ENCODE assay signal across 3 cellular contexts in the genomic region with DNA sequence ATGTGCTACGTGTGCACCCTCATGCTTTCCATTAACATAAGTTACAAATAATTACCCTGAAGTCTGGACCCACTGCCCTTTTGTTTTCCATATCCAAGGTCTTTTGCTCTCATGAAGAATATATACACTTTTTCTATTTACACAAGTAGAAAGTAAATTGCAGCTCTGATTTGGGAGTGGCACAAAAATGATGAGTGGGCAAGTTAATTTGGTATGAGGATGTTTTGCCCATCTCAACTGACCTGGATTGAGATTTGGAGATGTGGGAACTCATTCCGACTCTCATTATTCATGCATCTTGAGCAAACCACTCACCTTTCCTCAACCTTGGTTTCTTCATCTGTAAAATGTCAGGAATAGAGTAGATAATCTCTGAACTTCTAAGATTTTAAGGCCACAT.
TF ChIP-seq lines count a peak whose summit lies in the region.

No MANE protein-coding gene starts in this region.

TF ChIP-seq in A549, 52 proteins besides CTCF, POLR2A, EP300 and RAD21:
- TF ChIP-seq TFCP2L1 (CRISPR knock-in tag; IDR thresholded peaks at IDR 0.05) (no peak), HEYL (CRISPR knock-in tag; IDR thresholded peaks at IDR 0.05) (no peak), ZSCAN20 (CRISPR knock-in tag; IDR thresholded peaks at IDR 0.05) (no peak), RARB (CRISPR knock-in tag; IDR thresholded peaks at IDR 0.05) (no peak), ZC3H11A (IDR thresholded peaks at IDR 0.05) (no peak), MAFK (IDR thresholded peaks at IDR 0.05; ENCODE audit: partially characterized antibody) (peak; percentile 88)
- TF ChIP-seq, protein P1, sequence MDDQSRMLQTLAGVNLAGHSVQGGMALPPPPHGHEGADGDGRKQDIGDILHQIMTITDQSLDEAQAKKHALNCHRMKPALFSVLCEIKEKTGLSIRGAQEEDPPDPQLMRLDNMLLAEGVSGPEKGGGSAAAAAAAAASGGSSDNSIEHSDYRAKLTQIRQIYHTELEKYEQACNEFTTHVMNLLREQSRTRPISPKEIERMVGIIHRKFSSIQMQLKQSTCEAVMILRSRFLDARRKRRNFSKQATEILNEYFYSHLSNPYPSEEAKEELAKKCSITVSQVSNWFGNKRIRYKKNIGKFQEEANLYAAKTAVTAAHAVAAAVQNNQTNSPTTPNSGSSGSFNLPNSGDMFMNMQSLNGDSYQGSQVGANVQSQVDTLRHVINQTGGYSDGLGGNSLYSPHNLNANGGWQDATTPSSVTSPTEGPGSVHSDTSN (IDR thresholded peaks at IDR 0.05) = no peak

TF ChIP-seq in IMR-90, 13 proteins besides CTCF, POLR2A, EP300 and RAD21:
- TF ChIP-seq MAFK (IDR thresholded peaks at IDR 0.05; ENCODE audit: low read depth, low read length) = peak; percentile 22; the same call in 1 of the 2 replicates
- TF ChIP-seq RFX5 (IDR thresholded peaks at IDR 0.05; ENCODE audit: low read depth, low read length) = no peak
- TF ChIP-seq SMC3 (IDR thresholded peaks at IDR 0.05; ENCODE audit: low read depth, low read length) = no peak
- TF ChIP-seq, protein P2, sequence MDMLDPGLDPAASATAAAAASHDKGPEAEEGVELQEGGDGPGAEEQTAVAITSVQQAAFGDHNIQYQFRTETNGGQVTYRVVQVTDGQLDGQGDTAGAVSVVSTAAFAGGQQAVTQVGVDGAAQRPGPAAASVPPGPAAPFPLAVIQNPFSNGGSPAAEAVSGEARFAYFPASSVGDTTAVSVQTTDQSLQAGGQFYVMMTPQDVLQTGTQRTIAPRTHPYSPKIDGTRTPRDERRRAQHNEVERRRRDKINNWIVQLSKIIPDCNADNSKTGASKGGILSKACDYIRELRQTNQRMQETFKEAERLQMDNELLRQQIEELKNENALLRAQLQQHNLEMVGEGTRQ (IDR thresholded peaks at IDR 0.05; ENCODE audit: low read depth, low read length) = no peak

TF ChIP-seq in K562, 482 proteins besides CTCF, POLR2A, EP300 and RAD21:
- no peak for TF ChIP-seq ZNF431 (CRISPR knock-in tag; IDR thresholded peaks at IDR 0.05)
- TF ChIP-seq PURB (CRISPR knock-in tag; IDR thresholded peaks at IDR 0.05; ENCODE audit: low read depth) = no peak
- peak; percentile 28; the same call in 1 of the 2 replicates for TF ChIP-seq ZNF316 (IDR thresholded peaks at IDR 0.05)
- TF ChIP-seq, protein P3, sequence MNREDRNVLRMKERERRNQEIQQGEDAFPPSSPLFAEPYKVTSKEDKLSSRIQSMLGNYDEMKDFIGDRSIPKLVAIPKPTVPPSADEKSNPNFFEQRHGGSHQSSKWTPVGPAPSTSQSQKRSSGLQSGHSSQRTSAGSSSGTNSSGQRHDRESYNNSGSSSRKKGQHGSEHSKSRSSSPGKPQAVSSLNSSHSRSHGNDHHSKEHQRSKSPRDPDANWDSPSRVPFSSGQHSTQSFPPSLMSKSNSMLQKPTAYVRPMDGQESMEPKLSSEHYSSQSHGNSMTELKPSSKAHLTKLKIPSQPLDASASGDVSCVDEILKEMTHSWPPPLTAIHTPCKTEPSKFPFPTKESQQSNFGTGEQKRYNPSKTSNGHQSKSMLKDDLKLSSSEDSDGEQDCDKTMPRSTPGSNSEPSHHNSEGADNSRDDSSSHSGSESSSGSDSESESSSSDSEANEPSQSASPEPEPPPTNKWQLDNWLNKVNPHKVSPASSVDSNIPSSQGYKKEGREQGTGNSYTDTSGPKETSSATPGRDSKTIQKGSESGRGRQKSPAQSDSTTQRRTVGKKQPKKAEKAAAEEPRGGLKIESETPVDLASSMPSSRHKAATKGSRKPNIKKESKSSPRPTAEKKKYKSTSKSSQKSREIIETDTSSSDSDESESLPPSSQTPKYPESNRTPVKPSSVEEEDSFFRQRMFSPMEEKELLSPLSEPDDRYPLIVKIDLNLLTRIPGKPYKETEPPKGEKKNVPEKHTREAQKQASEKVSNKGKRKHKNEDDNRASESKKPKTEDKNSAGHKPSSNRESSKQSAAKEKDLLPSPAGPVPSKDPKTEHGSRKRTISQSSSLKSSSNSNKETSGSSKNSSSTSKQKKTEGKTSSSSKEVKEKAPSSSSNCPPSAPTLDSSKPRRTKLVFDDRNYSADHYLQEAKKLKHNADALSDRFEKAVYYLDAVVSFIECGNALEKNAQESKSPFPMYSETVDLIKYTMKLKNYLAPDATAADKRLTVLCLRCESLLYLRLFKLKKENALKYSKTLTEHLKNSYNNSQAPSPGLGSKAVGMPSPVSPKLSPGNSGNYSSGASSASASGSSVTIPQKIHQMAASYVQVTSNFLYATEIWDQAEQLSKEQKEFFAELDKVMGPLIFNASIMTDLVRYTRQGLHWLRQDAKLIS (CRISPR knock-in tag; IDR thresholded peaks at IDR 0.05) = no peak
- no peak for TF ChIP-seq JUND (IDR thresholded peaks at IDR 0.05; ENCODE audit: borderline replicate concordance, low read depth, low read length)
- TF ChIP-seq JUND (tag; IDR thresholded peaks at IDR 0.05; ENCODE audit: borderline replicate concordance, low read depth, low read length) = no peak
- 0 out of 2 replicates have a peak, but pooled peaks have one; percentile 16 for TF ChIP-seq MAFG (tag; conservative IDR thresholded peaks at IDR 0.05)
- no peak for TF ChIP-seq VEZF1 (CRISPR knock-in tag; IDR thresholded peaks at IDR 0.05)
- TF ChIP-seq CHD2 (IDR thresholded peaks at IDR 0.05; ENCODE audit: low read depth, low read length) = no peak
- 0 out of 2 replicates have a peak, but pooled peaks have one; percentile 9 for TF ChIP-seq C11orf30 (IDR thresholded peaks at IDR 0.05; ENCODE audit: low read depth)
- TF ChIP-seq, protein P4, sequence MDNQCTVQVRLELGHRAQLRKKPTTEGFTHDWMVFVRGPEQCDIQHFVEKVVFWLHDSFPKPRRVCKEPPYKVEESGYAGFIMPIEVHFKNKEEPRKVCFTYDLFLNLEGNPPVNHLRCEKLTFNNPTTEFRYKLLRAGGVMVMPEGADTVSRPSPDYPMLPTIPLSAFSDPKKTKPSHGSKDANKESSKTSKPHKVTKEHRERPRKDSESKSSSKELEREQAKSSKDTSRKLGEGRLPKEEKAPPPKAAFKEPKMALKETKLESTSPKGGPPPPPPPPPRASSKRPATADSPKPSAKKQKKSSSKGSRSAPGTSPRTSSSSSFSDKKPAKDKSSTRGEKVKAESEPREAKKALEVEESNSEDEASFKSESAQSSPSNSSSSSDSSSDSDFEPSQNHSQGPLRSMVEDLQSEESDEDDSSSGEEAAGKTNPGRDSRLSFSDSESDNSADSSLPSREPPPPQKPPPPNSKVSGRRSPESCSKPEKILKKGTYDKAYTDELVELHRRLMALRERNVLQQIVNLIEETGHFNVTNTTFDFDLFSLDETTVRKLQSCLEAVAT (IDR thresholded peaks at IDR 0.05) = no peak
- no peak for TF ChIP-seq ILK (tag; IDR thresholded peaks at IDR 0.05; ENCODE audit: borderline replicate concordance, low read depth)
- 0 out of 2 replicates have a peak, but pooled peaks have one; percentile 14 for TF ChIP-seq MAFK (IDR thresholded peaks at IDR 0.05; ENCODE audit: low read length)
- no peak for TF ChIP-seq ZNF12 (CRISPR knock-in tag; IDR thresholded peaks at IDR 0.05)
- TF ChIP-seq, protein P5, sequence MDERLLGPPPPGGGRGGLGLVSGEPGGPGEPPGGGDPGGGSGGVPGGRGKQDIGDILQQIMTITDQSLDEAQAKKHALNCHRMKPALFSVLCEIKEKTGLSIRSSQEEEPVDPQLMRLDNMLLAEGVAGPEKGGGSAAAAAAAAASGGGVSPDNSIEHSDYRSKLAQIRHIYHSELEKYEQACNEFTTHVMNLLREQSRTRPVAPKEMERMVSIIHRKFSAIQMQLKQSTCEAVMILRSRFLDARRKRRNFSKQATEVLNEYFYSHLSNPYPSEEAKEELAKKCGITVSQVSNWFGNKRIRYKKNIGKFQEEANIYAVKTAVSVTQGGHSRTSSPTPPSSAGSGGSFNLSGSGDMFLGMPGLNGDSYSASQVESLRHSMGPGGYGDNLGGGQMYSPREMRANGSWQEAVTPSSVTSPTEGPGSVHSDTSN (CRISPR knock-in tag; IDR thresholded peaks at IDR 0.05; ENCODE audit: low read depth) = no peak
- TF ChIP-seq, protein P5 (tag; conservative IDR thresholded peaks at IDR 0.05; ENCODE audit: low read depth) = no peak
- TF ChIP-seq, protein P6, sequence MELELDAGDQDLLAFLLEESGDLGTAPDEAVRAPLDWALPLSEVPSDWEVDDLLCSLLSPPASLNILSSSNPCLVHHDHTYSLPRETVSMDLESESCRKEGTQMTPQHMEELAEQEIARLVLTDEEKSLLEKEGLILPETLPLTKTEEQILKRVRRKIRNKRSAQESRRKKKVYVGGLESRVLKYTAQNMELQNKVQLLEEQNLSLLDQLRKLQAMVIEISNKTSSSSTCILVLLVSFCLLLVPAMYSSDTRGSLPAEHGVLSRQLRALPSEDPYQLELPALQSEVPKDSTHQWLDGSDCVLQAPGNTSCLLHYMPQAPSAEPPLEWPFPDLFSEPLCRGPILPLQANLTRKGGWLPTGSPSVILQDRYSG (tag; conservative IDR thresholded peaks at IDR 0.05; ENCODE audit: low read depth) = no peak
- TF ChIP-seq ZNF24 (IDR thresholded peaks at IDR 0.05) = no peak
- no peak for TF ChIP-seq ZBTB1 (CRISPR knock-in tag; IDR thresholded peaks at IDR 0.05; ENCODE audit: borderline replicate concordance, low read depth)
- TF ChIP-seq RBM14 (IDR thresholded peaks at IDR 0.05; ENCODE audit: borderline replicate concordance, insufficient read depth, low read depth, low read length) = no peak
- no peak for TF ChIP-seq ATF7 (IDR thresholded peaks at IDR 0.05)
